ENCODE assay signal across 1 cellular context in genomic region chr19:19858751-19859150, GRCh38.
A peak's percentile ranks its signal among the peaks of the same experiment; 100 is the strongest.
TF ChIP-seq lines count a peak whose summit lies in the region.

No MANE protein-coding gene starts in this region.

TF ChIP-seq in HepG2, 621 proteins besides CTCF, POLR2A, EP300 and RAD21:
- TF ChIP-seq ZNF460 (CRISPR knock-in tag; IDR thresholded peaks at IDR 0.05; ENCODE audit: borderline replicate concordance) (no peak), STAT5B (CRISPR knock-in tag; IDR thresholded peaks at IDR 0.05) (no peak), ZNF33A (CRISPR knock-in tag; IDR thresholded peaks at IDR 0.05; ENCODE audit: borderline replicate concordance) (no peak), ZNF563 (CRISPR knock-in tag; IDR thresholded peaks at IDR 0.05) (no peak), ZMAT5 (CRISPR knock-in tag; IDR thresholded peaks at IDR 0.05; ENCODE audit: borderline replicate concordance, low read depth) (no peak), TRIM22 (IDR thresholded peaks at IDR 0.05) (no peak), U2AF1 (optimal IDR thresholded peaks at IDR 0.05; ENCODE audit: low read depth, low read length) (no peak), ZNF770 (CRISPR knock-in tag; IDR thresholded peaks at IDR 0.05) (peak; percentile 81)
TF ChIP-seq in HepG2: peak in this region for 1.
